In the genomic region with DNA sequence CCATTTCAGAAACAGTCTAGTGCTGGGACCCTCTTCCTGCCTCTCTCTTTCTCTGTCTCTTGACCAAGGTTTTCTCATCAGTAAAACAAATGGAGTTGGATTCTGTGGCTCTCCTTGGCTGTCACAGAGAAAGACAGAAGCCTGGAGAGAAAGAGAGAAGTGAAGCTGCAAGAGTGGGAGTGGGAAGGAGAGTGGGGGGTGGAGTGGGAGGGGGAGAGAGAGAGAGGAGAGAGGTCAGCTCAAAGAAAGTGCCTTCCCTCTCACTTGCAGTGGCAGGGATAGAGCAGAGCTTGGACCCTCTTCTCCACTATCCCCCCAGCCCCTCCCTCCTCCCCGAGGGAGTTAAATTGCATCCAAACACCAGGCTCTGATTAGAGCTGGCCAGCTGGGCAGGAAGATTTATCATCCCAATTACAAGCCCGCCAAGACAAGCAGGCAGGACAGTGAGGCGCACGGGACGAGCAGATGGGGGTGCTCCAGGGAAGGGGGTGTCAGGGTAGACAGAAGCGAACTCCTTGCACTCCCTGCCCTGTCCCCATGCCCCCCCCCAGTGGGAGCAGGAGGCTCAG, we compare ENCODE assay signal across 18 cellular contexts.
DNase-seq lines count a peak whose midpoint lies in the region; TF ChIP-seq lines count a peak whose summit lies in the region.
"Had no signal": no experiment of that assay in that cellular context is flagged by ENCODE, and none has a peak within 500 bp of the region (broad histone marks: within the 10 kb centered on the region; RNA-seq: fewer than 3 reads in every experiment).

No MANE protein-coding gene starts in this region.

- peak; percentile 41 for DNase-seq in NCI-H2171 treated with DMSO at 0.1 percent for 48 hours (lab: John Stamatoyannopoulos, UW)
- DNase-seq in NCI-H2171 (lab: John Stamatoyannopoulos, UW), result no peak
- DNase-seq in NCI-H524 treated with DMSO at 0.1 percent for 48 hours (lab: John Stamatoyannopoulos, UW), result peak; percentile 70
- DNase-seq in activated CD4-positive, alpha-beta T cell treated with anti-CD3 and anti-CD28 coated beads, Interleukin-2, amount 10 ng/mL, durations not matched to agents 7 days and 5 days, result no peak
- no peak for DNase-seq in NCI-H2029 (lab: John Stamatoyannopoulos, UW)
- DNase-seq in sigmoid colon, result no peak
- DNase-seq: DMS79, HCEC 1CT, IMR-90, Kasumi-1, NCI-H187, NCI-H226, NCI-H774, SIG-M5 had no signal

- no peaks in the 10 kb centered on the region for H3K4me1 ChIP-seq in sigmoid colon
- H3K4me1 ChIP-seq: A549 had no signal

- intact Hi-C loops in sigmoid colon (cut with DNase I), result no loop called here

- H3K36me3 ChIP-seq in sigmoid colon, result no peaks in the 10 kb centered on the region

- H3K36me3 Mint-ChIP-seq in brain, result no peaks in the 10 kb centered on the region
- H3K36me3 Mint-ChIP-seq in activated CD4-positive, alpha-beta T cell treated with anti-CD3 and anti-CD28 coated beads, Interleukin-2, amount 10 ng/mL, durations not matched to agents 7 days and 5 days (ENCODE audit: low read depth), result no peaks in the 10 kb centered on the region
- H3K36me3 Mint-ChIP-seq: CD14-positive monocyte had no signal

- TF ChIP-seq POLR2A in sigmoid colon (IDR thresholded peaks at IDR 0.05), result no peak

- peak overlapping the region in 1 of 5 experiments; percentile 28 for H3K4me3 Mint-ChIP-seq in brain
- H3K4me3 Mint-ChIP-seq in activated CD4-positive, alpha-beta T cell treated with anti-CD3 and anti-CD28 coated beads, Interleukin-2, amount 10 ng/mL, durations not matched to agents 7 days and 5 days, result no peak overlapping the region
- H3K4me3 Mint-ChIP-seq: CD14-positive monocyte had no signal

- no peaks in the 10 kb centered on the region for H3K9me3 ChIP-seq in sigmoid colon
- H3K9me3 ChIP-seq: A549 had no signal

- peaks cover 64% of the 10 kb centered on the region for H3K4me1 Mint-ChIP-seq in brain
- no peaks in the 10 kb centered on the region for H3K4me1 Mint-ChIP-seq in activated CD4-positive, alpha-beta T cell treated with anti-CD3 and anti-CD28 coated beads, Interleukin-2, amount 10 ng/mL, durations not matched to agents 7 days and 5 days

- no peak overlapping the region for H3K4me3 ChIP-seq in sigmoid colon
- H3K4me3 ChIP-seq: A549, GM12878 had no signal

- no peak overlapping the region for H3K27ac ChIP-seq in sigmoid colon
- H3K27ac ChIP-seq: A549 had no signal

- TF ChIP-seq EP300 in sigmoid colon (IDR thresholded peaks at IDR 0.05), result no peak

- WGBS in sigmoid colon, 2 donors, result 6 to 16% methylated on average over 6 of the region's 6 CpGs

- peak overlapping the region in 3 of 5 experiments; percentile 0 to 60 (median 31) for H3K27ac Mint-ChIP-seq in brain
- no peak overlapping the region for H3K27ac Mint-ChIP-seq in activated CD4-positive, alpha-beta T cell treated with anti-CD3 and anti-CD28 coated beads, Interleukin-2, amount 10 ng/mL, durations not matched to agents 7 days and 5 days

- H3K27me3 Mint-ChIP-seq in brain, result peaks cover 5% of the 10 kb centered on the region
- H3K27me3 Mint-ChIP-seq in activated CD4-positive, alpha-beta T cell treated with anti-CD3 and anti-CD28 coated beads, Interleukin-2, amount 10 ng/mL, durations not matched to agents 7 days and 5 days, result peaks cover 6% of the 10 kb centered on the region

- H3K9me3 Mint-ChIP-seq in brain, result peaks cover 0 to 11% (median 0%) of the 10 kb centered on the region in 5 experiments
- no peaks in the 10 kb centered on the region for H3K9me3 Mint-ChIP-seq in activated CD4-positive, alpha-beta T cell treated with anti-CD3 and anti-CD28 coated beads, Interleukin-2, amount 10 ng/mL, durations not matched to agents 7 days and 5 days
- H3K9me3 Mint-ChIP-seq: CD14-positive monocyte had no signal

- TF ChIP-seq CTCF in brain (conservative IDR thresholded peaks at IDR 0.05) (no peak), sigmoid colon (IDR thresholded peaks at IDR 0.05) (no peak)

- CTCF ChIA-PET in activated CD4-positive, alpha-beta T cell treated with anti-CD3 and anti-CD28 coated beads, Interleukin-2, amount 10 ng/mL, durations not matched to agents 7 days and 5 days (lab: Charles Lee), result no interaction called here

- H3K27me3 ChIP-seq in sigmoid colon, result peaks cover 4 to 52% (median 14%) of the 10 kb centered on the region in 3 donors

- POLR2A ChIA-PET in activated CD4-positive, alpha-beta T cell treated with anti-CD3 and anti-CD28 coated beads, Interleukin-2, amount 10 ng/mL, durations not matched to agents 7 days and 5 days (lab: Charles Lee), result no interaction called here

Comparison
In these comparisons a context has a peak if more than half of its experiments do, and no peak if none do; other contexts are left out.
1. DNase-seq: peak in NCI-H2171 treated with DMSO at 0.1 percent for 48 hours (single experiment) and NCI-H524 treated with DMSO at 0.1 percent for 48 hours (single experiment); none in NCI-H2171 (single experiment), activated CD4-positive, alpha-beta T cell treated with anti-CD3 and anti-CD28 coated beads, Interleukin-2, amount 10 ng/mL, durations not matched to agents 7 days and 5 days (single experiment), NCI-H2029 (single experiment) and sigmoid colon (single experiment).